ENCODE assay signal across 1 cellular context in the genomic region with DNA sequence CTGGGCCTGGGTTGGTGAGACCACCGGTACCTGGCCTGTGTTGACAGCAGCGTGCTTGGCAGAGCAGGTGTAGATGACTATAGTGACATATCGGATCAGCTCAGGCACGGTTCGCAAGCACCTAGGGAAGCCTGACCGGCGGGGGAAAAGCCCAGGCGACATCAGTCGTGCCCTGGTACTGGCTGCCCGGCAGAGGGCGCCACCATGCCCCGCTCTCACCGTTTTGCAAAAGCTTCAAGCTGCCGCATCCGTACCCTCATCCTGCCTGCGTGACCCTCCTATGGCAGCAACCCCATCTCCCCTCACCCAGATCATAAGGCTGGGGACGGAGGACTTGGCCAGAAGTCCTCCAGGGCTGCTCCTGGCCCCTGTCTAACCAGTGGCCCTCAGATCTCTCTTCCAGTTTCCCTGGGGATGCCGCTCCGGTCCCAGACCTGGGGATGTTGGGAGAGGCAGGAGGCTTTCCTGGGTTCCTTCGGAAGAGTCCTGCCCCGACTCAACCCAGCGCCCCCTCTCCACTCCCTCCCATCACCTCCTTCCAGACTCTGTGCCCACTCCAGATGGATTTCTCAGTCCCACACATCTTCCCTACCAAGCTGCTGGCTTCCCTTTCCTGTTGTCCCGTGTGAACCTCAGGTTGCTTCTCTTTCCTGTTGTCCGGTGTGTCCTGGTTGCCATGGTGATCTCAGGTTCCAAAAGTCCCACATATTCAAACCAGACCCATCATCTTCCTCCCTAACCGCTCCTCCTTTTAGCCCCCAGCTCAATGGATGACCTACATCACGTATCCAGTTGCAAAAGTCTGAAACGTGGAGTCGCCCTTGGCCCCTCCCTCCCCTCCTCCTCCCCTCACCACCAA.
TF ChIP-seq lines count a peak whose summit lies in the region.

No MANE protein-coding gene starts in this region.

TF ChIP-seq in H1, 55 proteins besides CTCF, POLR2A, EP300 and RAD21:
- TF ChIP-seq, protein P1, sequence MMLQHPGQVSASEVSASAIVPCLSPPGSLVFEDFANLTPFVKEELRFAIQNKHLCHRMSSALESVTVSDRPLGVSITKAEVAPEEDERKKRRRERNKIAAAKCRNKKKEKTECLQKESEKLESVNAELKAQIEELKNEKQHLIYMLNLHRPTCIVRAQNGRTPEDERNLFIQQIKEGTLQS (IDR thresholded peaks at IDR 0.05; ENCODE audit: insufficient read depth, low read depth, low read length), result no peak
- no peak for TF ChIP-seq TAF7 (optimal IDR thresholded peaks at IDR 0.05; ENCODE audit: borderline replicate concordance, low read depth, low read length)
- no peak for TF ChIP-seq SIRT6 (IDR thresholded peaks at IDR 0.05; ENCODE audit: low read length)
- TF ChIP-seq SIX5 (IDR thresholded peaks at IDR 0.05; ENCODE audit: low read depth, low read length), result no peak
- TF ChIP-seq TCF12 (IDR thresholded peaks at IDR 0.05; ENCODE audit: low read depth, low read length), result no peak
- TF ChIP-seq CHD2 (IDR thresholded peaks at IDR 0.05; ENCODE audit: low read length), result no peak
- TF ChIP-seq JUND (IDR thresholded peaks at IDR 0.05; ENCODE audit: low read length), result 0 out of 2 replicates have a peak, but pooled peaks have one; percentile 11
- TF ChIP-seq CEBPB (IDR thresholded peaks at IDR 0.05; ENCODE audit: low read depth, low read length), result no peak
- no peak for TF ChIP-seq KDM1A (IDR thresholded peaks at IDR 0.05; ENCODE audit: borderline replicate concordance, low read length)
- TF ChIP-seq POLR2AphosphoS5 (IDR thresholded peaks at IDR 0.05; ENCODE audit: low read depth, low read length), result no peak
- TF ChIP-seq FOSL1 (IDR thresholded peaks at IDR 0.05; ENCODE audit: insufficient read depth, low read depth, low read length), result no peak
- no peak for TF ChIP-seq BCL11A (IDR thresholded peaks at IDR 0.05; ENCODE audit: low read depth in 2 of 2, low read length in 2 of 2)
- no peak for TF ChIP-seq YY1 (IDR thresholded peaks at IDR 0.05; ENCODE audit: low read depth, low read length)
- TF ChIP-seq SIN3A (conservative IDR thresholded peaks at IDR 0.05 in 1 of 2, IDR thresholded peaks at IDR 0.05 in 1 of 2; ENCODE audit: low read depth in 1 of 2, low read length in 2 of 2), result peak; percentile 28 to 72; a peak in 2 of 4 replicates
- no peak for TF ChIP-seq RBBP5 (IDR thresholded peaks at IDR 0.05; ENCODE audit: borderline replicate concordance, low read depth, low read length)
- TF ChIP-seq, protein P2, sequence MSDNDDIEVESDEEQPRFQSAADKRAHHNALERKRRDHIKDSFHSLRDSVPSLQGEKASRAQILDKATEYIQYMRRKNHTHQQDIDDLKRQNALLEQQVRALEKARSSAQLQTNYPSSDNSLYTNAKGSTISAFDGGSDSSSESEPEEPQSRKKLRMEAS (IDR thresholded peaks at IDR 0.05), result peak; percentile 57; the same call in 1 of the 2 replicates
- no peak for TF ChIP-seq ZNF274 (IDR thresholded peaks at IDR 0.05; ENCODE audit: borderline replicate concordance, extremely low read depth, low read length)
- no peak for TF ChIP-seq TEAD4 (IDR thresholded peaks at IDR 0.05; ENCODE audit: low read depth, low read length)
- no peak for TF ChIP-seq JUN (IDR thresholded peaks at IDR 0.05; ENCODE audit: low read depth, low read length)
- TF ChIP-seq CREB1 (IDR thresholded peaks at IDR 0.05), result peak; percentile 86
- TF ChIP-seq CTBP2 (IDR thresholded peaks at IDR 0.05; ENCODE audit: borderline replicate concordance, insufficient read depth, insufficient read length, low read length), result no peak
- no peak for TF ChIP-seq EZH2 (IDR thresholded peaks at IDR 0.05; ENCODE audit: low read depth, low read length, severe bottlenecking)
- no peak for TF ChIP-seq POU5F1 (IDR thresholded peaks at IDR 0.05; ENCODE audit: low read depth, low read length)
- TF ChIP-seq CBX8 (IDR thresholded peaks at IDR 0.05; ENCODE audit: borderline replicate concordance, low read depth, low read length), result no peak
- no peak for TF ChIP-seq EGR1 (IDR thresholded peaks at IDR 0.05; ENCODE audit: borderline replicate concordance, low read depth, low read length)
- no peak for TF ChIP-seq PHF8 (conservative IDR thresholded peaks at IDR 0.05; ENCODE audit: low read depth, low read length)
- no peak for TF ChIP-seq SP4 (IDR thresholded peaks at IDR 0.05; ENCODE audit: low read length)
- TF ChIP-seq NRF1 (IDR thresholded peaks at IDR 0.05; ENCODE audit: low read depth, low read length), result no peak
- TF ChIP-seq, protein P3, sequence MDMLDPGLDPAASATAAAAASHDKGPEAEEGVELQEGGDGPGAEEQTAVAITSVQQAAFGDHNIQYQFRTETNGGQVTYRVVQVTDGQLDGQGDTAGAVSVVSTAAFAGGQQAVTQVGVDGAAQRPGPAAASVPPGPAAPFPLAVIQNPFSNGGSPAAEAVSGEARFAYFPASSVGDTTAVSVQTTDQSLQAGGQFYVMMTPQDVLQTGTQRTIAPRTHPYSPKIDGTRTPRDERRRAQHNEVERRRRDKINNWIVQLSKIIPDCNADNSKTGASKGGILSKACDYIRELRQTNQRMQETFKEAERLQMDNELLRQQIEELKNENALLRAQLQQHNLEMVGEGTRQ (IDR thresholded peaks at IDR 0.05; ENCODE audit: low read length), result no peak
- no peak for TF ChIP-seq SUZ12 (IDR thresholded peaks at IDR 0.05; ENCODE audit: low read length)
- no peak for TF ChIP-seq SP1 (IDR thresholded peaks at IDR 0.05; ENCODE audit: low read depth, low read length)
- no peak for TF ChIP-seq KDM5A (IDR thresholded peaks at IDR 0.05; ENCODE audit: low read length)
- TF ChIP-seq TBP (IDR thresholded peaks at IDR 0.05; ENCODE audit: low read depth, low read length), result no peak
- TF ChIP-seq HDAC6 (IDR thresholded peaks at IDR 0.05; ENCODE audit: low read depth, low read length), result no peak
- no peak for TF ChIP-seq SRF (IDR thresholded peaks at IDR 0.05; ENCODE audit: low read depth, low read length)
- TF ChIP-seq NANOG (IDR thresholded peaks at IDR 0.05; ENCODE audit: insufficient read depth, low read depth, low read length, poor library complexity, severe bottlenecking), result no peak
- TF ChIP-seq, protein P4, sequence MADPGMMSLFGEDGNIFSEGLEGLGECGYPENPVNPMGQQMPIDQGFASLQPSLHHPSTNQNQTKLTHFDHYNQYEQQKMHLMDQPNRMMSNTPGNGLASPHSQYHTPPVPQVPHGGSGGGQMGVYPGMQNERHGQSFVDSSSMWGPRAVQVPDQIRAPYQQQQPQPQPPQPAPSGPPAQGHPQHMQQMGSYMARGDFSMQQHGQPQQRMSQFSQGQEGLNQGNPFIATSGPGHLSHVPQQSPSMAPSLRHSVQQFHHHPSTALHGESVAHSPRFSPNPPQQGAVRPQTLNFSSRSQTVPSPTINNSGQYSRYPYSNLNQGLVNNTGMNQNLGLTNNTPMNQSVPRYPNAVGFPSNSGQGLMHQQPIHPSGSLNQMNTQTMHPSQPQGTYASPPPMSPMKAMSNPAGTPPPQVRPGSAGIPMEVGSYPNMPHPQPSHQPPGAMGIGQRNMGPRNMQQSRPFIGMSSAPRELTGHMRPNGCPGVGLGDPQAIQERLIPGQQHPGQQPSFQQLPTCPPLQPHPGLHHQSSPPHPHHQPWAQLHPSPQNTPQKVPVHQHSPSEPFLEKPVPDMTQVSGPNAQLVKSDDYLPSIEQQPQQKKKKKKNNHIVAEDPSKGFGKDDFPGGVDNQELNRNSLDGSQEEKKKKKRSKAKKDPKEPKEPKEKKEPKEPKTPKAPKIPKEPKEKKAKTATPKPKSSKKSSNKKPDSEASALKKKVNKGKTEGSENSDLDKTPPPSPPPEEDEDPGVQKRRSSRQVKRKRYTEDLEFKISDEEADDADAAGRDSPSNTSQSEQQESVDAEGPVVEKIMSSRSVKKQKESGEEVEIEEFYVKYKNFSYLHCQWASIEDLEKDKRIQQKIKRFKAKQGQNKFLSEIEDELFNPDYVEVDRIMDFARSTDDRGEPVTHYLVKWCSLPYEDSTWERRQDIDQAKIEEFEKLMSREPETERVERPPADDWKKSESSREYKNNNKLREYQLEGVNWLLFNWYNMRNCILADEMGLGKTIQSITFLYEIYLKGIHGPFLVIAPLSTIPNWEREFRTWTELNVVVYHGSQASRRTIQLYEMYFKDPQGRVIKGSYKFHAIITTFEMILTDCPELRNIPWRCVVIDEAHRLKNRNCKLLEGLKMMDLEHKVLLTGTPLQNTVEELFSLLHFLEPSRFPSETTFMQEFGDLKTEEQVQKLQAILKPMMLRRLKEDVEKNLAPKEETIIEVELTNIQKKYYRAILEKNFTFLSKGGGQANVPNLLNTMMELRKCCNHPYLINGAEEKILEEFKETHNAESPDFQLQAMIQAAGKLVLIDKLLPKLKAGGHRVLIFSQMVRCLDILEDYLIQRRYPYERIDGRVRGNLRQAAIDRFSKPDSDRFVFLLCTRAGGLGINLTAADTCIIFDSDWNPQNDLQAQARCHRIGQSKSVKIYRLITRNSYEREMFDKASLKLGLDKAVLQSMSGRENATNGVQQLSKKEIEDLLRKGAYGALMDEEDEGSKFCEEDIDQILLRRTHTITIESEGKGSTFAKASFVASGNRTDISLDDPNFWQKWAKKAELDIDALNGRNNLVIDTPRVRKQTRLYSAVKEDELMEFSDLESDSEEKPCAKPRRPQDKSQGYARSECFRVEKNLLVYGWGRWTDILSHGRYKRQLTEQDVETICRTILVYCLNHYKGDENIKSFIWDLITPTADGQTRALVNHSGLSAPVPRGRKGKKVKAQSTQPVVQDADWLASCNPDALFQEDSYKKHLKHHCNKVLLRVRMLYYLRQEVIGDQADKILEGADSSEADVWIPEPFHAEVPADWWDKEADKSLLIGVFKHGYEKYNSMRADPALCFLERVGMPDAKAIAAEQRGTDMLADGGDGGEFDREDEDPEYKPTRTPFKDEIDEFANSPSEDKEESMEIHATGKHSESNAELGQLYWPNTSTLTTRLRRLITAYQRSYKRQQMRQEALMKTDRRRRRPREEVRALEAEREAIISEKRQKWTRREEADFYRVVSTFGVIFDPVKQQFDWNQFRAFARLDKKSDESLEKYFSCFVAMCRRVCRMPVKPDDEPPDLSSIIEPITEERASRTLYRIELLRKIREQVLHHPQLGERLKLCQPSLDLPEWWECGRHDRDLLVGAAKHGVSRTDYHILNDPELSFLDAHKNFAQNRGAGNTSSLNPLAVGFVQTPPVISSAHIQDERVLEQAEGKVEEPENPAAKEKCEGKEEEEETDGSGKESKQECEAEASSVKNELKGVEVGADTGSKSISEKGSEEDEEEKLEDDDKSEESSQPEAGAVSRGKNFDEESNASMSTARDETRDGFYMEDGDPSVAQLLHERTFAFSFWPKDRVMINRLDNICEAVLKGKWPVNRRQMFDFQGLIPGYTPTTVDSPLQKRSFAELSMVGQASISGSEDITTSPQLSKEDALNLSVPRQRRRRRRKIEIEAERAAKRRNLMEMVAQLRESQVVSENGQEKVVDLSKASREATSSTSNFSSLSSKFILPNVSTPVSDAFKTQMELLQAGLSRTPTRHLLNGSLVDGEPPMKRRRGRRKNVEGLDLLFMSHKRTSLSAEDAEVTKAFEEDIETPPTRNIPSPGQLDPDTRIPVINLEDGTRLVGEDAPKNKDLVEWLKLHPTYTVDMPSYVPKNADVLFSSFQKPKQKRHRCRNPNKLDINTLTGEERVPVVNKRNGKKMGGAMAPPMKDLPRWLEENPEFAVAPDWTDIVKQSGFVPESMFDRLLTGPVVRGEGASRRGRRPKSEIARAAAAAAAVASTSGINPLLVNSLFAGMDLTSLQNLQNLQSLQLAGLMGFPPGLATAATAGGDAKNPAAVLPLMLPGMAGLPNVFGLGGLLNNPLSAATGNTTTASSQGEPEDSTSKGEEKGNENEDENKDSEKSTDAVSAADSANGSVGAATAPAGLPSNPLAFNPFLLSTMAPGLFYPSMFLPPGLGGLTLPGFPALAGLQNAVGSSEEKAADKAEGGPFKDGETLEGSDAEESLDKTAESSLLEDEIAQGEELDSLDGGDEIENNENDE (IDR thresholded peaks at IDR 0.05; ENCODE audit: insufficient replicate concordance, low read length), result no peak
- TF ChIP-seq RNF2 (IDR thresholded peaks at IDR 0.05; ENCODE audit: borderline replicate concordance, low read depth, low read length, missing control alignments, poor library complexity, severe bottlenecking), result peak; percentile 5
- no peak for TF ChIP-seq SAP30 (IDR thresholded peaks at IDR 0.05; ENCODE audit: insufficient read depth, insufficient replicate concordance, low read length)
- TF ChIP-seq RFX5 (IDR thresholded peaks at IDR 0.05; ENCODE audit: borderline replicate concordance, low read depth, low read length), result no peak
- TF ChIP-seq ASH2L (IDR thresholded peaks at IDR 0.05; ENCODE audit: low read length), result no peak
- no peak for TF ChIP-seq SP2 (IDR thresholded peaks at IDR 0.05; ENCODE audit: low read length)
- no peak for TF ChIP-seq BRCA1 (IDR thresholded peaks at IDR 0.05; ENCODE audit: low read depth, low read length)
- no peak for TF ChIP-seq GABPA (IDR thresholded peaks at IDR 0.05; ENCODE audit: borderline replicate concordance, insufficient read depth, low read length)
- TF ChIP-seq RXRA (IDR thresholded peaks at IDR 0.05; ENCODE audit: insufficient read depth, low read depth, low read length), result no peak
- TF ChIP-seq HDAC2 (IDR thresholded peaks at IDR 0.05; ENCODE audit: borderline replicate concordance in 1 of 2, low read depth in 2 of 2, low read length in 2 of 2), result no peak
- no peak for TF ChIP-seq MAFK (IDR thresholded peaks at IDR 0.05; ENCODE audit: low read depth, low read length)
- TF ChIP-seq, protein P5, sequence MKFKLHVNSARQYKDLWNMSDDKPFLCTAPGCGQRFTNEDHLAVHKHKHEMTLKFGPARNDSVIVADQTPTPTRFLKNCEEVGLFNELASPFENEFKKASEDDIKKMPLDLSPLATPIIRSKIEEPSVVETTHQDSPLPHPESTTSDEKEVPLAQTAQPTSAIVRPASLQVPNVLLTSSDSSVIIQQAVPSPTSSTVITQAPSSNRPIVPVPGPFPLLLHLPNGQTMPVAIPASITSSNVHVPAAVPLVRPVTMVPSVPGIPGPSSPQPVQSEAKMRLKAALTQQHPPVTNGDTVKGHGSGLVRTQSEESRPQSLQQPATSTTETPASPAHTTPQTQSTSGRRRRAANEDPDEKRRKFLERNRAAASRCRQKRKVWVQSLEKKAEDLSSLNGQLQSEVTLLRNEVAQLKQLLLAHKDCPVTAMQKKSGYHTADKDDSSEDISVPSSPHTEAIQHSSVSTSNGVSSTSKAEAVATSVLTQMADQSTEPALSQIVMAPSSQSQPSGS (IDR thresholded peaks at IDR 0.05; ENCODE audit: low read length), result no peak
- TF ChIP-seq, protein P6, sequence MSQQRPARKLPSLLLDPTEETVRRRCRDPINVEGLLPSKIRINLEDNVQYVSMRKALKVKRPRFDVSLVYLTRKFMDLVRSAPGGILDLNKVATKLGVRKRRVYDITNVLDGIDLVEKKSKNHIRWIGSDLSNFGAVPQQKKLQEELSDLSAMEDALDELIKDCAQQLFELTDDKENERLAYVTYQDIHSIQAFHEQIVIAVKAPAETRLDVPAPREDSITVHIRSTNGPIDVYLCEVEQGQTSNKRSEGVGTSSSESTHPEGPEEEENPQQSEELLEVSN (IDR thresholded peaks at IDR 0.05), result 0 out of 2 replicates have a peak, but pooled peaks have one; percentile 43
- TF ChIP-seq TAF1 (IDR thresholded peaks at IDR 0.05; ENCODE audit: low read depth, low read length), result no peak
- TF ChIP-seq CBX5 (IDR thresholded peaks at IDR 0.05; ENCODE audit: low read depth, low read length), result no peak
- TF ChIP-seq CHD1 (IDR thresholded peaks at IDR 0.05; ENCODE audit: low read depth, low read length), result no peak
